Comparison of ENCODE assay signal across 26 cellular contexts in the genomic region with DNA sequence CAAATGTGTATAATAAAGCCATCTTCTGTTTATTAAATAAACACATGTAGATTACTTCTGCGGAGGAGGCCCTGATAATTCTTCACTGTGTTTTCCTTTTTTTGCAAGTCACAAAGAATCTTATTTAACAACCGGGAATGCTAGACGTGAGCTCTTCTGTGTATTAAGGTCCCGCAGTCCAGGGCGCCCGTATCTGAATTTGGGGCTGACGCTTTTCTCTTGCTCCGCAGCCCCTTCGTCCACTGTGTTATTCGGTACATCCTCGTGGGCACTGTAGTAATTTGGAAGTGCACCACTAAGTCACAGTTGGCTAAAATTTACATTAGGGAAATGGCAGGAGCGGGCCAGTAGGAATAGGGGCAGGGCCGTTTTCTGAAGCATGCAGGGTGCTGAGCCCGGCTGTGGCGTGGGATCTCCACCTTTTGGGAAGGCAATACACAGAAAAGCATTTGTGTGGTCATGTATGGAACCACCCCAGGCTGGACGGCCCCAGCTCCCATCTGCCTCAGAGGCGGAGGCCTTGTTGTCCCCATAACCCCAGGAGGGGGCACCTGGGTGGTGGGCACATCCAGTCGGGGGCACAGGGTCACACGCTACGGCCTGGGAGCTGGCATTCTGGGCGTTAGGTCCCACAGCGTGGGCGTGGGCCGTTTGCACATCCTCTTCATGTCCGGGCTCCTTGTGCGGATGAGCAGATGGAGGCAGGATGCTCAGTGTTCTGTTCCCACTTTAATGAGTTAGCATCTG.
"Had no signal": no experiment of that assay in that cellular context is flagged by ENCODE, and none has a peak within 500 bp of the region (broad histone marks: within the 10 kb centered on the region; RNA-seq: fewer than 3 reads in every experiment).

No MANE protein-coding gene starts in this region.

- H3K27me3 Mint-ChIP-seq: activated B cell treated with CpG ODN at 0.5 μM for 24 hours had no signal

- H3K27ac Mint-ChIP-seq: activated B cell treated with CpG ODN at 0.5 μM for 24 hours; activated CD8-positive, alpha-beta T cell treated with anti-CD3 and anti-CD28 coated beads for 36 hours; activated naive CD8-positive, alpha-beta T cell; activated T-helper 17 cell treated with anti-CD3 and anti-CD28 coated beads, Interleukin-2, amount 50 U/mL, for 72 hours; endodermal cell; T-helper 17 cell; T-helper 2 cell treated with Interferon-gamma antibody and Interleukin-4, amounts not matched to agents 5 μg/mL and 100 μg/mL, for 36 hours had no signal

- H3K4me3 ChIP-seq: dorsolateral prefrontal cortex had no signal

- H3K36me3 ChIP-seq: brain microvascular endothelial cell, WERI-Rb-1 had no signal

- H3K4me1 Mint-ChIP-seq: activated B cell treated with CpG ODN at 0.5 μM for 24 hours, endodermal cell had no signal

- H3K9me3 Mint-ChIP-seq: activated B cell treated with CpG ODN at 0.5 μM for 24 hours; activated CD8-positive, alpha-beta T cell treated with anti-CD3 and anti-CD28 coated beads for 36 hours; activated T-cell treated with anti-CD3 and anti-CD28 coated beads, Interleukin-2, amount 50 U/mL, for 4 hours; T-helper 2 cell treated with Interferon-gamma antibody and Interleukin-4, amounts not matched to agents 5 μg/mL and 100 μg/mL, for 36 hours had no signal

- H3K27me3 ChIP-seq: brain microvascular endothelial cell had no signal

- H3K27ac ChIP-seq: brain microvascular endothelial cell, dorsolateral prefrontal cortex, WERI-Rb-1 had no signal

- H3K4me3 Mint-ChIP-seq: activated B cell treated with CpG ODN at 0.5 μM for 24 hours; activated CD8-positive, alpha-beta T cell treated with anti-CD3 and anti-CD28 coated beads for 36 hours; activated naive CD8-positive, alpha-beta T cell; activated T-cell treated with anti-CD3 and anti-CD28 coated beads, Interleukin-2, amount 50 U/mL, for 4 hours; activated T-helper 17 cell treated with anti-CD3 and anti-CD28 coated beads, Interleukin-2, amount 50 U/mL, for 72 hours; endodermal cell; T-helper 17 cell; T-helper 2 cell treated with Interferon-gamma antibody and Interleukin-4, amounts not matched to agents 5 μg/mL and 100 μg/mL, for 36 hours had no signal

- DNase-seq: activated B cell treated with CpG ODN at 0.5 μM for 24 hours; activated CD4-positive, alpha-beta T cell treated with anti-CD3 and anti-CD28 coated beads for 48 hours; activated CD4-positive, alpha-beta T cell treated with anti-CD3 and anti-CD28 coated beads, Interleukin-2, amount 50 U/mL, for 1 hour; activated CD4-positive, alpha-beta T cell treated with anti-CD3 and anti-CD28 coated beads, Interleukin-2, amount 50 U/mL, for 48 hours; activated CD8-positive, alpha-beta memory T cell treated with anti-CD3 and anti-CD28 coated beads for 24 hours; activated CD8-positive, alpha-beta T cell treated with anti-CD3 and anti-CD28 coated beads for 36 hours; activated effector memory CD4-positive, alpha-beta T cell treated with Interleukin-2 at 50 U/mL for 16 hours; activated gamma-delta T cell treated with Interleukin-2 at 50 U/mL for 16 hours; activated naive CD4-positive, alpha-beta T cell treated with anti-CD3 and anti-CD28 coated beads, Interleukin-2, amount 50 U/mL, for 16 hours; activated naive CD4-positive, alpha-beta T cell treated with Interleukin-2 at 50 U/mL for 16 hours; activated T-cell treated with anti-CD3 and anti-CD28 coated beads, Interleukin-2, amount 50 U/mL, for 4 hours; amniotic stem cell; anterior cingulate cortex; brain microvascular endothelial cell; effector memory CD4-positive, alpha-beta T cell; foreskin fibroblast; T-helper 17 cell; T1000; WERI-Rb-1 had no signal

- H3K36me3 Mint-ChIP-seq: activated naive CD8-positive, alpha-beta T cell had no signal

- ATAC-seq: activated CD4-positive, CD25-positive, alpha-beta regulatory T cell treated with anti-CD3 and anti-CD28 coated beads, Interleukin-2, amount 50 U/mL, for 24 hours; activated CD8-positive, alpha-beta T cell treated with anti-CD3 and anti-CD28 coated beads for 36 hours; activated T-cell treated with anti-CD3 and anti-CD28 coated beads, Interleukin-2, amount 50 U/mL, for 4 hours; activated T-helper 17 cell treated with anti-CD3 and anti-CD28 coated beads, Interleukin-2, amount 50 U/mL, for 72 hours; esophagus mucosa; T-helper 17 cell had no signal
